ENCODE assay signal across 9 cellular contexts in the genomic region with DNA sequence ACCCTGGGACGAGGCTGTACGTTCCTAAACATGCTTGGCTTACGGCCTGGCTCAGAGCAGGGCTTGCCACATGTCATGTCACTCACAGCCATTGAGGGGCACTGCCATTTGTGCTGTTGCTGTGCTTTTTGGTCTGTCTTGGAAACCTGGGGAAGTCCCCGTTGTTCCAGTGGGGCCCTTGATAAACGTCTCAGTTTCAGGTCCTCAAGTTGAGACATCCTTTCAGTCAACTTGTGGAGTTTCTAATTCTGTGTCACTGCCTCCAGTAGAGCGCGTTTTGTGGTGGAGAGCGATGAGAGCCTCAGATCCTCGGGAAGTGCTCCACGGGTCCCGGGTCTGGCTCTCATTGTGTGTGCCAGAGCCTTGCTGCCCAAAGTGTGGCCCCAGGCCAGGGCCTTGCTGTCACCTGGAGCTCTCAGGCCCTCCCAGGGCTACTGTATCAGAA. TPM values are rescaled to one million over a fixed set of nuclear protein-coding genes. Genes with fewer than 3 reads are reported as not detected.
A peak's percentile ranks its signal among the peaks of the same experiment; 100 is the strongest.
DNase-seq lines count a peak whose midpoint lies in the region; ATAC-seq, FAIRE-seq and TF ChIP-seq lines count a peak whose summit lies in the region.
"Had no signal": no experiment of that assay in that cellular context is flagged by ENCODE, and none has a peak within 500 bp of the region (broad histone marks: within the 10 kb centered on the region; RNA-seq: fewer than 3 reads in every experiment).

No MANE protein-coding gene starts in this region.

- no peaks in the 10 kb centered on the region for H3K79me2 ChIP-seq in OCI-LY3 (ENCODE audit: low read length)

- H3K4me2 ChIP-seq in OCI-LY3 (ENCODE audit: low read length): peak overlapping the region; percentile 68

- H4K20me1 ChIP-seq in OCI-LY3 (ENCODE audit: insufficient read depth, low read length): no peaks in the 10 kb centered on the region

- H2AFZ ChIP-seq in OCI-LY3 (ENCODE audit: low read depth, low read length): no peak overlapping the region

- peak overlapping the region; percentile 53; the same call in 1 of the 2 replicates for H3K4me3 ChIP-seq in OCI-LY3 (ENCODE audit: low read length)

- peaks cover 30% of the 10 kb centered on the region for H3K4me1 ChIP-seq in OCI-LY3 (ENCODE audit: low read length)

- DNase-seq in GM18507 (ENCODE audit: extremely low spot score, insufficient read length, low read depth) (no peak), A172 (ENCODE audit: low spot score) (no peak), activated gamma-delta T cell (lab: John Stamatoyannopoulos, UW) (no peak), HUDEP-2 (lab: John Stamatoyannopoulos, UW; ENCODE audit: unreplicated experiment in 76 of 76) (no peak), epidermal melanocyte (ENCODE audit: insufficient read length, low spot score) (no peak)

- peak; percentile 99 for FAIRE-seq in GM18507 (lab: Jason Lieb, UNC)

- H3K9me3 ChIP-seq in OCI-LY3 (ENCODE audit: insufficient read depth, low read length): no peaks in the 10 kb centered on the region

- TF ChIP-seq CTCF in OCI-LY3 (IDR thresholded peaks at IDR 0.05; ENCODE audit: low read depth, low read length): peak; percentile 56

- peaks cover 41% of the 10 kb centered on the region for H3K27me3 ChIP-seq in OCI-LY3 (ENCODE audit: low read depth, low read length)

- ATAC-seq in HG02610 (IDR thresholded peaks at IDR 0.05; ENCODE audit: unreplicated experiment): peak; percentile 96
- ATAC-seq in esophagus mucosa: peak; percentile 69

- H3K9ac ChIP-seq in OCI-LY3 (ENCODE audit: low read length): no peak overlapping the region; the same call in 1 of the 2 replicates

- H3K36me3 ChIP-seq in OCI-LY3 (replicated peaks; ENCODE audit: low read depth, low read length): no peaks in the 10 kb centered on the region

- peak overlapping the region; percentile 13 for H3K27ac ChIP-seq in OCI-LY3 (ENCODE audit: low read length)

RNA-seq across cellular contexts. Expression of a gene that starts 43.0 kb away (rescaled TPM):
- total RNA-seq in esophagus mucosa: not detected
- not detected in 2 replicates for total RNA-seq in A172 (2014; rRNA removed; shearing (Covaris generic))
- total RNA-seq: renal cortical epithelial cell had no signal
